8 cellular contexts compared by ENCODE assay signal in the genomic region with DNA sequence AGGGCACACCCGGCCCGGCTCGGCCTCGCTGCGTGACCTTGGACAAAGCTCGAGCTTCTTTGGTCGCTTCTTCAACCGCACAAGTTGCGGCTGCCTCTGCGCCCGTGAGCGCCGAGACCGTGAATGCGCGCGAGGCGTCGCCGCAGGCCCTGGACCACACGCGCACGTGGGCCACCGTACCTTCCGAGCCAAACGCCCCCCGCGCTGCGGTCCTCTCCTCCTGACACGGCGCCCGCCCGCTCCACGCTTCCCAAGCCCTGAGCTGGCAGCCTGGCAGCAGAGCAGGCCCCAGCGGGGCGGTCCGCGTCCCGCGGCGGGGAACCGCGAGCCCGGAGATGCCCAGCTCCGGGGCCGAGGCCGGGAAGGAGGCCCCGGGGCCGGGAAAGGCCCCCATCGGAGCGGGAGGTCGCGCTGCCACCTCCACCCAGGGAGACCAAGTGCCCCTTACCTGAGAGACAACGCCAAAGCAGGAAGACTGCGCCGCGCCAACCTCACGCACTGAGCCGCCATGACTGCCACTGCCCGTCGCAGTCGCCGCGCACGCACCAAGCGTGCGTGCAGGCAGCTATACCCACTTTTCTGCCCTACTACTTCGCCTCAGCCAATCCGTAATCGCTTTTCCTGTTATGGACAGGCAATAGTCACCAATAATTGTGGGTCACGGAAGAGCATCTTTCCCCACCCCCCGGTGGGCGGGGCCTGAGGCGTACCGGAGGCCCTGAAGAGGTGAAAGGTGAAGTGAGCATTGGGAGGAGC. TPM values are rescaled to one million over a fixed set of nuclear protein-coding genes. Genes with fewer than 3 reads are reported as not detected.
DNase-seq lines count a peak whose midpoint lies in the region; ATAC-seq and TF ChIP-seq lines count a peak whose summit lies in the region.

Gene GRPEL1, minus strand, starts transcription at position 542 of the 756 bp plus-strand sequence. Its CDS starts 32 bp downstream, at position 510.

- intact Hi-C loops in sciatic nerve (cut with DNase I) = loop anchor here (10.0 kb wide), 1 partner anchor 353 kb away; the partner anchor contains the start of gene BLOC1S4

- H3K36me3 ChIP-seq in brain microvascular endothelial cell (replicated peaks) = peaks cover 14% of the 10 kb centered on the region

- H3K27ac ChIP-seq in brain microvascular endothelial cell = peak within 1 kb of the TSS; percentile 57

- in situ Hi-C loops in brain microvascular endothelial cell (cut with HindIII; ENCODE audit: low pct_ligation_motif_present, low sequenced_read_pairs) = no loop called here

- no peaks in the 10 kb centered on the region for H3K27me3 ChIP-seq in brain microvascular endothelial cell (replicated peaks)

- ATAC-seq in GM18511 (IDR thresholded peaks at IDR 0.05; ENCODE audit: unreplicated experiment) (peak; percentile 91), HG03025 (IDR thresholded peaks at IDR 0.05; ENCODE audit: low FRiP score, unreplicated experiment) (peak; percentile 89), sciatic nerve (peak; percentile 99)

- DNase-seq in A172 (ENCODE audit: low spot score) = peak; percentile 98
- DNase-seq in NCI-H2029 treated with DMSO at 0.1 percent for 48 hours (lab: John Stamatoyannopoulos, UW) = peak; percentile 97
- DNase-seq in T-helper 22 cell (ENCODE audit: low read depth) = peak; percentile 99
- peak; percentile 99 for DNase-seq in brain microvascular endothelial cell
- DNase-seq in iPS DF 4.7 (ENCODE audit: extremely low read depth, low spot score) = peak; percentile 97
- DNase-seq in sciatic nerve (ENCODE audit: low spot score) = peak; percentile 100

- H3K4me3 ChIP-seq in brain microvascular endothelial cell (ENCODE audit: low read depth, low read length) = peak within 1 kb of the TSS; percentile 84

- no peak for TF ChIP-seq CTCF in brain microvascular endothelial cell (IDR thresholded peaks at IDR 0.05; ENCODE audit: low read depth, low read length, missing control alignments)

RNA-seq across cellular contexts. Expression of gene GRPEL1, which starts in this region (rescaled TPM):
- 57.9 and 76.0 TPM in 2 replicates for total RNA-seq in A172 (2014; rRNA removed; shearing (Covaris generic))
- total RNA-seq in sciatic nerve = 20.6 TPM

Comparison
In these comparisons a context has a peak if more than half of its experiments do, and no peak if none do; other contexts are left out.
1. Peak in every context shown above with its lines: DNase-seq, ATAC-seq, H3K4me3 ChIP-seq and H3K27ac ChIP-seq.